In genomic region chr2:168114021-168114420, GRCh38 we compare ENCODE assay signal across 19 cellular contexts.
A peak's percentile ranks its signal among the peaks of the same experiment; 100 is the strongest.
DNase-seq lines count a peak whose midpoint lies in the region; ATAC-seq and TF ChIP-seq lines count a peak whose summit lies in the region.
"Had no signal": no experiment of that assay in that cellular context is flagged by ENCODE, and none has a peak within 500 bp of the region (broad histone marks: within the 10 kb centered on the region; RNA-seq: fewer than 3 reads in every experiment).

No MANE protein-coding gene starts in this region.

- intact Hi-C loops in activated CD4-positive, alpha-beta T cell treated with anti-CD3 and anti-CD28 coated beads, Interleukin-2, amount 10 ng/mL, durations not matched to agents 24 days and 14 days (cut with micrococcal nuclease) = loop anchor here (10.0 kb wide), 3 partner anchors 249 to 989 kb away; partner anchors contain the start of gene B3GALT1
- intact Hi-C loops in posterior cingulate gyrus (cut with DNase I) = no loop called here

- ATAC-seq in HG03520 (IDR thresholded peaks at IDR 0.05; ENCODE audit: unreplicated experiment) = no peak
- ATAC-seq: CD8-positive, alpha-beta T cell had no signal

- CTCF ChIA-PET in activated CD4-positive, alpha-beta T cell treated with anti-CD3 and anti-CD28 coated beads, Interleukin-2, amount 10 ng/mL, durations not matched to agents 7 days and 5 days (lab: Charles Lee) = no interaction called here

- peaks cover 3% of the 10 kb centered on the region for H3K36me3 Mint-ChIP-seq in activated CD4-positive, alpha-beta T cell treated with anti-CD3 and anti-CD28 coated beads, Interleukin-2, amount 10 ng/mL, durations not matched to agents 7 days and 5 days (ENCODE audit: low read depth)
- H3K36me3 Mint-ChIP-seq in activated CD4-positive, alpha-beta T cell treated with anti-CD3 and anti-CD28 coated beads, Interleukin-2, amount 10 ng/mL, durations not matched to agents 24 days and 14 days (ENCODE audit: low read depth) = peaks cover 7% of the 10 kb centered on the region
- H3K36me3 Mint-ChIP-seq in chondrocyte (ENCODE audit: low read depth) (peaks cover 24% of the 10 kb centered on the region), osteocyte (ENCODE audit: unreplicated experiment) (peaks cover 34% of the 10 kb centered on the region)

- TF ChIP-seq CTCF in chondrocyte (IDR thresholded peaks at IDR 0.05) (no peak), osteocyte (IDR thresholded peaks at IDR 0.05) (no peak), GM20000 (IDR thresholded peaks at IDR 0.05; ENCODE audit: extremely low read depth, missing control alignments) (no peak)

- no peak overlapping the region for H3K4me3 Mint-ChIP-seq in activated CD4-positive, alpha-beta T cell treated with anti-CD3 and anti-CD28 coated beads, Interleukin-2, amount 10 ng/mL, durations not matched to agents 7 days and 5 days
- H3K4me3 Mint-ChIP-seq in activated CD4-positive, alpha-beta T cell treated with anti-CD3 and anti-CD28 coated beads, Interleukin-2, amount 10 ng/mL, durations not matched to agents 24 days and 14 days = no peak overlapping the region
- no peak overlapping the region for H3K4me3 Mint-ChIP-seq in chondrocyte (ENCODE audit: unreplicated experiment)
- H3K4me3 Mint-ChIP-seq in osteocyte (ENCODE audit: unreplicated experiment) = no peak overlapping the region
- H3K4me3 Mint-ChIP-seq: B cell; CD8-positive, alpha-beta T cell had no signal

- no peaks in the 10 kb centered on the region for H3K27me3 Mint-ChIP-seq in activated CD4-positive, alpha-beta T cell treated with anti-CD3 and anti-CD28 coated beads, Interleukin-2, amount 10 ng/mL, durations not matched to agents 7 days and 5 days
- no peaks in the 10 kb centered on the region for H3K27me3 Mint-ChIP-seq in activated CD4-positive, alpha-beta T cell treated with anti-CD3 and anti-CD28 coated beads, Interleukin-2, amount 10 ng/mL, durations not matched to agents 24 days and 14 days
- H3K27me3 Mint-ChIP-seq in chondrocyte (ENCODE audit: low read depth) (no peaks in the 10 kb centered on the region), osteocyte (ENCODE audit: unreplicated experiment) (no peaks in the 10 kb centered on the region)
- H3K27me3 Mint-ChIP-seq: B cell had no signal

- peak overlapping the region; percentile 47 for H3K27ac Mint-ChIP-seq in activated CD4-positive, alpha-beta T cell treated with anti-CD3 and anti-CD28 coated beads, Interleukin-2, amount 10 ng/mL, durations not matched to agents 7 days and 5 days
- H3K27ac Mint-ChIP-seq in activated CD4-positive, alpha-beta T cell treated with anti-CD3 and anti-CD28 coated beads, Interleukin-2, amount 10 ng/mL, durations not matched to agents 24 days and 14 days = no peak overlapping the region
- H3K27ac Mint-ChIP-seq in chondrocyte (ENCODE audit: unreplicated experiment) (peak overlapping the region; percentile 2), osteocyte (ENCODE audit: unreplicated experiment) (peak overlapping the region; percentile 82)
- H3K27ac Mint-ChIP-seq: B cell; CD8-positive, alpha-beta T cell had no signal

- POLR2A ChIA-PET in activated CD4-positive, alpha-beta T cell treated with anti-CD3 and anti-CD28 coated beads, Interleukin-2, amount 10 ng/mL, durations not matched to agents 7 days and 5 days (lab: Charles Lee) = no interaction called here

- H3K9me3 Mint-ChIP-seq in activated CD4-positive, alpha-beta T cell treated with anti-CD3 and anti-CD28 coated beads, Interleukin-2, amount 10 ng/mL, durations not matched to agents 7 days and 5 days = no peaks in the 10 kb centered on the region
- H3K9me3 Mint-ChIP-seq in activated CD4-positive, alpha-beta T cell treated with anti-CD3 and anti-CD28 coated beads, Interleukin-2, amount 10 ng/mL, durations not matched to agents 24 days and 14 days = no peaks in the 10 kb centered on the region
- H3K9me3 Mint-ChIP-seq in chondrocyte (ENCODE audit: low read depth) (no peaks in the 10 kb centered on the region), osteocyte (ENCODE audit: unreplicated experiment) (no peaks in the 10 kb centered on the region)
- H3K9me3 Mint-ChIP-seq: CD8-positive, alpha-beta T cell had no signal

- DNase-seq in activated CD4-positive, alpha-beta T cell treated with anti-CD3 and anti-CD28 coated beads, Interleukin-2, amount 10 ng/mL, durations not matched to agents 7 days and 5 days = no peak
- no peak for DNase-seq in activated CD4-positive, alpha-beta T cell treated with anti-CD3 and anti-CD28 coated beads, Interleukin-2, amount 10 ng/mL, durations not matched to agents 24 days and 14 days
- DNase-seq in chondrocyte (ENCODE audit: low spot score) = no peak
- peak; percentile 45 for DNase-seq in glomerular endothelial cell (ENCODE audit: extremely low read depth, low read depth, low spot score)
- no peak for DNase-seq in osteocyte (ENCODE audit: extremely low spot score, unreplicated experiment)
- DNase-seq in posterior cingulate gyrus = no peak
- DNase-seq in GM20000 (ENCODE audit: low spot score) = no peak
- DNase-seq: Caco-2; CD8-positive, alpha-beta T cell; GDM1; Karpas-422; NCI-H1092 treated with DMSO at 0.1 percent for 48 hours; NCI-H146; NCI-H1930; NCI-H446; PC-9; Right ventricle myocardium superior had no signal

- no peaks in the 10 kb centered on the region for H3K4me1 Mint-ChIP-seq in activated CD4-positive, alpha-beta T cell treated with anti-CD3 and anti-CD28 coated beads, Interleukin-2, amount 10 ng/mL, durations not matched to agents 7 days and 5 days
- no peaks in the 10 kb centered on the region for H3K4me1 Mint-ChIP-seq in activated CD4-positive, alpha-beta T cell treated with anti-CD3 and anti-CD28 coated beads, Interleukin-2, amount 10 ng/mL, durations not matched to agents 24 days and 14 days
- H3K4me1 Mint-ChIP-seq in chondrocyte (ENCODE audit: low read depth) (peaks cover 19% of the 10 kb centered on the region), osteocyte (ENCODE audit: unreplicated experiment) (peaks cover 31% of the 10 kb centered on the region)
- H3K4me1 Mint-ChIP-seq: B cell had no signal
